15 cellular contexts compared by ENCODE assay signal in genomic region chr10:5502903-5503835, GRCh38. TPM values are rescaled to one million over a fixed set of nuclear protein-coding genes. Genes with fewer than 3 reads are reported as not detected.
A peak's percentile ranks its signal among the peaks of the same experiment; 100 is the strongest.
DNase-seq lines count a peak whose midpoint lies in the region; ATAC-seq, FAIRE-seq and TF ChIP-seq lines count a peak whose summit lies in the region.
"Had no signal": no experiment of that assay in that cellular context is flagged by ENCODE, and none has a peak within 500 bp of the region (broad histone marks: within the 10 kb centered on the region; RNA-seq: fewer than 3 reads in every experiment).

No MANE protein-coding gene starts in this region.

- H3K9me3 ChIP-seq in esophagus (ENCODE audit: control insufficient read depth in 2 of 2, insufficient read depth in 1 of 2, low read depth in 1 of 2, low read length in 1 of 2): no peaks in the 10 kb centered on the region
- H3K9me3 ChIP-seq: right lobe of liver had no signal

- H3K4me3 ChIP-seq in esophagus (ENCODE audit: low read depth in 1 of 2, low read length in 2 of 2): no peak overlapping the region
- H3K4me3 ChIP-seq: GM23338, right lobe of liver had no signal

- H3K27ac Mint-ChIP-seq in stimulated activated naive B cell treated with anti-CD40 and anti-IgM and Interleukin-4, amounts not matched to agents 10 μg/mL and 1 μg/mL and 100 μg/mL, for 72 hours: no peak overlapping the region
- H3K27ac Mint-ChIP-seq: activated CD4-positive, alpha-beta memory T cell treated with anti-CD3 and anti-CD28 coated beads, Interleukin-2, amount 10 ng/mL, durations not matched to agents 7 days and 5 days; activated naive CD8-positive, alpha-beta T cell; GM23338; T-helper 1 cell treated with Interleukin-12 subunit alpha and Interleukin-12 subunit beta and Interleukin-4 antibody, amounts not matched to agents 30 μg/mL and 1 μg/mL, for 36 hours had no signal

- peaks cover 30 to 44% of the 10 kb centered on the region in 2 donors for H3K27me3 Mint-ChIP-seq in stimulated activated naive B cell treated with anti-CD40 and anti-IgM and Interleukin-4, amounts not matched to agents 10 μg/mL and 1 μg/mL and 100 μg/mL, for 72 hours

- no peaks in the 10 kb centered on the region for H3K36me3 Mint-ChIP-seq in stimulated activated naive B cell treated with anti-CD40 and anti-IgM and Interleukin-4, amounts not matched to agents 10 μg/mL and 1 μg/mL and 100 μg/mL, for 72 hours
- H3K36me3 Mint-ChIP-seq: activated naive CD8-positive, alpha-beta T cell had no signal

- peaks cover 29 to 69% of the 10 kb centered on the region in 2 donors for H3K4me1 ChIP-seq in esophagus (ENCODE audit: control insufficient read depth in 2 of 2, insufficient read depth in 2 of 2, low read length in 1 of 2)
- H3K4me1 ChIP-seq: right lobe of liver had no signal

- intact Hi-C loops in sciatic nerve (cut with DNase I): no loop called here

- FAIRE-seq in GM12891 (lab: Jason Lieb, UNC): peak; percentile 81

- H3K4me3 Mint-ChIP-seq in stimulated activated naive B cell treated with anti-CD40 and anti-IgM and Interleukin-4, amounts not matched to agents 10 μg/mL and 1 μg/mL and 100 μg/mL, for 72 hours: no peak overlapping the region
- H3K4me3 Mint-ChIP-seq: activated CD4-positive, alpha-beta memory T cell treated with anti-CD3 and anti-CD28 coated beads, Interleukin-2, amount 10 ng/mL, durations not matched to agents 7 days and 5 days; activated naive CD8-positive, alpha-beta T cell; GM23338; T-helper 1 cell treated with Interleukin-12 subunit alpha and Interleukin-12 subunit beta and Interleukin-4 antibody, amounts not matched to agents 30 μg/mL and 1 μg/mL, for 36 hours had no signal

- H3K27me3 ChIP-seq in esophagus (ENCODE audit: control insufficient read depth in 1 of 2, insufficient read depth in 2 of 2, low read length in 2 of 2): no peaks in the 10 kb centered on the region
- H3K27me3 ChIP-seq: right lobe of liver had no signal

- no peaks in the 10 kb centered on the region for H3K4me1 Mint-ChIP-seq in stimulated activated naive B cell treated with anti-CD40 and anti-IgM and Interleukin-4, amounts not matched to agents 10 μg/mL and 1 μg/mL and 100 μg/mL, for 72 hours
- H3K4me1 Mint-ChIP-seq: activated CD4-positive, alpha-beta memory T cell treated with anti-CD3 and anti-CD28 coated beads, Interleukin-2, amount 10 ng/mL, durations not matched to agents 7 days and 5 days had no signal

- no peak for ATAC-seq in sciatic nerve
- ATAC-seq in stimulated activated naive B cell treated with anti-CD40 and anti-IgM and Interleukin-4, amounts not matched to agents 10 μg/mL and 1 μg/mL and 100 μg/mL, for 72 hours (replicated peaks): no peak
- no peak for ATAC-seq in HG03520 (IDR thresholded peaks at IDR 0.05; ENCODE audit: unreplicated experiment)
- ATAC-seq: GM23338 had no signal

- WGBS in esophagus, 2 donors: 47 to 53% methylated on average over 7 to 8 of the region's 8 CpGs

- H3K36me3 ChIP-seq in esophagus (ENCODE audit: control insufficient read depth in 2 of 2, insufficient read depth in 2 of 2, low read length in 1 of 2): no peaks in the 10 kb centered on the region
- H3K36me3 ChIP-seq: right lobe of liver had no signal

- H3K27ac ChIP-seq in esophagus (ENCODE audit: low read depth in 2 of 2, low read length in 1 of 2): peak overlapping the region; percentile 76 to 89
- H3K27ac ChIP-seq: right lobe of liver had no signal

- TF ChIP-seq POLR2A in GM12891 (IDR thresholded peaks at IDR 0.05; ENCODE audit: low read depth, low read length): no peak

- DNase-seq in GM12891 (ENCODE audit: insufficient read length, low spot score) (no peak), NCI-H2196 treated with DMSO at 0.1 percent for 48 hours (lab: John Stamatoyannopoulos, UW; ENCODE audit: unreplicated experiment) (peak; percentile 13), sciatic nerve (ENCODE audit: low spot score) (peak; percentile 21), Kasumi-1 (lab: John Stamatoyannopoulos, UW) (no peak), glomerular visceral epithelial cell (ENCODE audit: extremely low spot score) (no peak)
- DNase-seq in stimulated activated naive B cell treated with anti-CD40 and anti-IgM and Interleukin-4, amounts not matched to agents 10 μg/mL and 1 μg/mL and 100 μg/mL, for 72 hours: no peak
- DNase-seq: activated CD4-positive, alpha-beta memory T cell treated with anti-CD3 and anti-CD28 coated beads, Interleukin-2, amount 10 ng/mL, durations not matched to agents 7 days and 5 days; right lobe of liver had no signal

- H3K9me3 Mint-ChIP-seq in stimulated activated naive B cell treated with anti-CD40 and anti-IgM and Interleukin-4, amounts not matched to agents 10 μg/mL and 1 μg/mL and 100 μg/mL, for 72 hours: no peaks in the 10 kb centered on the region
- H3K9me3 Mint-ChIP-seq: activated CD4-positive, alpha-beta memory T cell treated with anti-CD3 and anti-CD28 coated beads, Interleukin-2, amount 10 ng/mL, durations not matched to agents 7 days and 5 days; GM23338; T-helper 1 cell treated with Interleukin-12 subunit alpha and Interleukin-12 subunit beta and Interleukin-4 antibody, amounts not matched to agents 30 μg/mL and 1 μg/mL, for 36 hours had no signal

TF ChIP-seq in GM12891, 5 proteins besides CTCF, POLR2A, EP300 and RAD21:
- TF ChIP-seq TAF1 (IDR thresholded peaks at IDR 0.05; ENCODE audit: low read depth, low read length): no peak

RNA-seq across cellular contexts. Expression of gene CALML5, which starts 3.8 kb away (rescaled TPM):
- not detected for polyA plus RNA-seq in GM12891 (2012; ENCODE audit: low read depth, missing spikeins)
- polyA plus RNA-seq in esophagus: 100 to 1,000 TPM in 1 of 2 donors, 10 to 100 TPM in 1; 75.9 to 185 TPM
- total RNA-seq in sciatic nerve: not detected
- total RNA-seq: activated CD4-positive, alpha-beta memory T cell treated with anti-CD3 and anti-CD28 coated beads, Interleukin-2, amount 10 ng/mL, durations not matched to agents 7 days and 5 days; cerebellum; GM23338; myocyte; right lobe of liver had no signal

RNA-seq across cellular contexts. Expression of gene CALML3, which starts 21.6 kb away (rescaled TPM):
- not detected for polyA plus RNA-seq in GM12891 (2012; ENCODE audit: low read depth, missing spikeins)
- 100 to 1,000 TPM; 224 to 330 TPM for polyA plus RNA-seq in esophagus
- total RNA-seq in sciatic nerve: not detected
- total RNA-seq: activated CD4-positive, alpha-beta memory T cell treated with anti-CD3 and anti-CD28 coated beads, Interleukin-2, amount 10 ng/mL, durations not matched to agents 7 days and 5 days; GM23338; myocyte had no signal
- polyA plus RNA-seq: GM23338 had no signal

Comparison
In these comparisons a context has a peak if more than half of its experiments do, and no peak if none do; other contexts are left out.
1. DNase-seq: peak in NCI-H2196 treated with DMSO at 0.1 percent for 48 hours (single experiment) and sciatic nerve (single experiment); none in GM12891 (single experiment), Kasumi-1 (0 of 2), stimulated activated naive B cell treated with anti-CD40 and anti-IgM and Interleukin-4, amounts not matched to agents 10 μg/mL and 1 μg/mL and 100 μg/mL, for 72 hours (single experiment) and glomerular visceral epithelial cell (single experiment).